Comparison of ENCODE assay signal across 13 cellular contexts in genomic region chr9:128397831-128398230, GRCh38.
"Had no signal": no experiment of that assay in that cellular context is flagged by ENCODE, and none has a peak within 500 bp of the region (broad histone marks: within the 10 kb centered on the region; RNA-seq: fewer than 3 reads in every experiment).

No MANE protein-coding gene starts in this region.

- H3K9me3 ChIP-seq: gastroesophageal sphincter, SJSA1 had no signal

- H3K36me3 ChIP-seq: SJSA1 had no signal

- DNase-seq: activated CD4-positive, alpha-beta memory T cell treated with anti-CD3 and anti-CD28 coated beads for 36 hours; activated effector memory CD4-positive, alpha-beta T cell treated with anti-CD3 and anti-CD28 coated beads, Interleukin-2, amount 50 U/mL, for 16 hours; activated T-cell treated with anti-CD3 and anti-CD28 coated beads, Interleukin-2, amount 50 U/mL, for 4 hours; effector CD8-positive, alpha-beta T cell; occipital lobe; stimulated activated CD4-positive, alpha-beta T cell treated with anti-CD3 and anti-CD28 coated beads, Interleukin-15, amount 100 ng/mL, for 24 hours; stimulated activated CD4-positive, alpha-beta T cell treated with anti-CD3 and anti-CD28 coated beads, Interleukin-4, amount 100 ng/mL, for 24 hours; SW 1271; T-helper 9 cell had no signal

- H3K4me3 ChIP-seq: gastroesophageal sphincter, SJSA1 had no signal

- ATAC-seq: activated T-cell treated with anti-CD3 and anti-CD28 coated beads, Interleukin-2, amount 50 U/mL, for 4 hours; natural killer cell treated with Interleukin-12 subunit alpha and Interleukin-12 subunit beta and Interleukin-15 and Interleukin-18, amount 100 ng/mL, for 72 hours had no signal

- H3K27ac ChIP-seq: epithelial cell of prostate, gastroesophageal sphincter, SJSA1 had no signal
